Comparison of ENCODE assay signal across 8 cellular contexts in genomic region chr4:118278473-118279274, GRCh38.
DNase-seq lines count a peak whose midpoint lies in the region; ATAC-seq and TF ChIP-seq lines count a peak whose summit lies in the region.

No MANE protein-coding gene starts in this region.

- H3K9me3 ChIP-seq in smooth muscle cell (replicated peaks; ENCODE audit: low read depth): no peaks in the 10 kb centered on the region

- H3K9ac ChIP-seq in smooth muscle cell (ENCODE audit: low read depth): peak overlapping the region; percentile 85

- peaks cover 19% of the 10 kb centered on the region for H3K4me1 ChIP-seq in smooth muscle cell (ENCODE audit: low read depth)

- H4K20me1 ChIP-seq in smooth muscle cell (ENCODE audit: low read depth): peaks cover 11% of the 10 kb centered on the region

- H3K4me2 ChIP-seq in smooth muscle cell: peak overlapping the region; percentile 94

- peaks cover 0 to 13% (median 10%) of the 10 kb centered on the region in 3 donors for H3K36me3 Mint-ChIP-seq in immature natural killer cell

- under 1% methylated on average over 44 of the region's 56 CpGs for WGBS in smooth muscle cell (ENCODE audit: low lambda C conversion rate)

- peak overlapping the region; percentile 82 for H3K27ac ChIP-seq in smooth muscle cell (ENCODE audit: low read depth)

- no peaks in the 10 kb centered on the region for H3K36me3 ChIP-seq in smooth muscle cell (ENCODE audit: low read depth)

- H3K27me3 Mint-ChIP-seq in immature natural killer cell (ENCODE audit: low read depth in 3 of 3): peaks cover 11 to 18% (median 12%) of the 10 kb centered on the region in 3 donors

- peak; percentile 87 for ATAC-seq in GM18909 (IDR thresholded peaks at IDR 0.05; ENCODE audit: poor library complexity, unreplicated experiment)
- ATAC-seq in HG03159 (IDR thresholded peaks at IDR 0.05; ENCODE audit: unreplicated experiment): peak; percentile 92

- no peaks in the 10 kb centered on the region for H3K27me3 ChIP-seq in smooth muscle cell (ENCODE audit: low read depth)

- peaks cover 39 to 52% of the 10 kb centered on the region in 2 donors for H3K4me1 Mint-ChIP-seq in immature natural killer cell

- H3F3A ChIP-seq in smooth muscle cell (ENCODE audit: low read depth): peaks cover 20% of the 10 kb centered on the region

- TF ChIP-seq CTCF in WI38 (IDR thresholded peaks at IDR 0.05; ENCODE audit: low read depth, low read length) (no peak), cardiac fibroblast (IDR thresholded peaks at IDR 0.05; ENCODE audit: low read depth, low read length) (no peak), smooth muscle cell (IDR thresholded peaks at IDR 0.05; ENCODE audit: borderline replicate concordance, insufficient read depth, poor library complexity, severe bottlenecking) (no peak)

- peak overlapping the region; percentile 99 for H2AFZ ChIP-seq in smooth muscle cell (ENCODE audit: low read depth)

- peaks cover 8% of the 10 kb centered on the region for H3K79me2 ChIP-seq in smooth muscle cell (ENCODE audit: low read depth)

- peak overlapping the region; percentile 97 to 100 (median 99) for H3K27ac Mint-ChIP-seq in immature natural killer cell

- H3K4me3 Mint-ChIP-seq in immature natural killer cell: peak overlapping the region; percentile 91 to 99 (median 97)

- H3K4me3 ChIP-seq in WI38 (ENCODE audit: low read depth, low read length) (peak overlapping the region; percentile 91), cardiac fibroblast (replicated peaks in 1 of 2; ENCODE audit: low read depth in 2 of 2, low read length in 2 of 2) (peak overlapping the region; percentile 79 to 80), smooth muscle cell (peak overlapping the region; percentile 73)

- DNase-seq in AG08395 (ENCODE audit: low spot score): peak; percentile 96
- peak; percentile 94 for DNase-seq in NCI-H2227 (lab: John Stamatoyannopoulos, UW; ENCODE audit: unreplicated experiment)
- peak; percentile 92 to 94 for DNase-seq in cardiac fibroblast (ENCODE audit: low read depth in 2 of 2)
- peak; percentile 91 to 95 (median 92) for DNase-seq in immature natural killer cell
- DNase-seq in smooth muscle cell (lab: John Stamatoyannopoulos, UW; ENCODE audit: unreplicated experiment): peak; percentile 60

- H3K9me3 Mint-ChIP-seq in immature natural killer cell: no peaks in the 10 kb centered on the region

Comparison
In these comparisons a context has a peak if more than half of its experiments do, and no peak if none do; other contexts are left out.
1. Peak in every context shown above with its lines: DNase-seq, ATAC-seq, H3K4me3 ChIP-seq and H3K27ac ChIP-seq.